In the genomic region with DNA sequence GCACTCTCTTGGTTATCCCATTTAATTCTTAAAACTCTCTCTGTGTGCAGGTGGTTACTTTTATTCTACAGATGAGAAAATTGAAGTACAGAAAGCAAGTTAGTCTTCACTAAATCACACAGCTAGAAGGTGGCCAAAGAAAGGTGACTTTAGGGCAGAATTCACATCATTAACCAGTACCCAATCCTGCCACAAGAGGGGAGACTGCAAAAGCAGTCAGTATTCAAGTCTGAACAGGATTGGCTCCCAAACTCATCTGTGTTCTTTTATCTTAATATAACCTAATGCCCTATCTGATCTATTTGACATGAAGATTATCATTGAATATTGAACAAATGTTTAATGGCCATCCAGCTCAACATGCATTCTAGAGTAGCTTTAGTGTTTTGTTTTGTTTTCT, we compare ENCODE assay signal across 1 cellular context.
TF ChIP-seq lines count a peak whose summit lies in the region.

No MANE protein-coding gene starts in this region.

TF ChIP-seq in HepG2, 621 proteins besides CTCF, POLR2A, EP300 and RAD21 (continued from another document):
- TF ChIP-seq, protein P1, sequence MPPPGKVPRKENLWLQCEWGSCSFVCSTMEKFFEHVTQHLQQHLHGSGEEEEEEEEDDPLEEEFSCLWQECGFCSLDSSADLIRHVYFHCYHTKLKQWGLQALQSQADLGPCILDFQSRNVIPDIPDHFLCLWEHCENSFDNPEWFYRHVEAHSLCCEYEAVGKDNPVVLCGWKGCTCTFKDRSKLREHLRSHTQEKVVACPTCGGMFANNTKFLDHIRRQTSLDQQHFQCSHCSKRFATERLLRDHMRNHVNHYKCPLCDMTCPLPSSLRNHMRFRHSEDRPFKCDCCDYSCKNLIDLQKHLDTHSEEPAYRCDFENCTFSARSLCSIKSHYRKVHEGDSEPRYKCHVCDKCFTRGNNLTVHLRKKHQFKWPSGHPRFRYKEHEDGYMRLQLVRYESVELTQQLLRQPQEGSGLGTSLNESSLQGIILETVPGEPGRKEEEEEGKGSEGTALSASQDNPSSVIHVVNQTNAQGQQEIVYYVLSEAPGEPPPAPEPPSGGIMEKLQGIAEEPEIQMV (CRISPR knock-in tag; IDR thresholded peaks at IDR 0.05; ENCODE audit: low read depth), result no peak
- TF ChIP-seq, protein P2, sequence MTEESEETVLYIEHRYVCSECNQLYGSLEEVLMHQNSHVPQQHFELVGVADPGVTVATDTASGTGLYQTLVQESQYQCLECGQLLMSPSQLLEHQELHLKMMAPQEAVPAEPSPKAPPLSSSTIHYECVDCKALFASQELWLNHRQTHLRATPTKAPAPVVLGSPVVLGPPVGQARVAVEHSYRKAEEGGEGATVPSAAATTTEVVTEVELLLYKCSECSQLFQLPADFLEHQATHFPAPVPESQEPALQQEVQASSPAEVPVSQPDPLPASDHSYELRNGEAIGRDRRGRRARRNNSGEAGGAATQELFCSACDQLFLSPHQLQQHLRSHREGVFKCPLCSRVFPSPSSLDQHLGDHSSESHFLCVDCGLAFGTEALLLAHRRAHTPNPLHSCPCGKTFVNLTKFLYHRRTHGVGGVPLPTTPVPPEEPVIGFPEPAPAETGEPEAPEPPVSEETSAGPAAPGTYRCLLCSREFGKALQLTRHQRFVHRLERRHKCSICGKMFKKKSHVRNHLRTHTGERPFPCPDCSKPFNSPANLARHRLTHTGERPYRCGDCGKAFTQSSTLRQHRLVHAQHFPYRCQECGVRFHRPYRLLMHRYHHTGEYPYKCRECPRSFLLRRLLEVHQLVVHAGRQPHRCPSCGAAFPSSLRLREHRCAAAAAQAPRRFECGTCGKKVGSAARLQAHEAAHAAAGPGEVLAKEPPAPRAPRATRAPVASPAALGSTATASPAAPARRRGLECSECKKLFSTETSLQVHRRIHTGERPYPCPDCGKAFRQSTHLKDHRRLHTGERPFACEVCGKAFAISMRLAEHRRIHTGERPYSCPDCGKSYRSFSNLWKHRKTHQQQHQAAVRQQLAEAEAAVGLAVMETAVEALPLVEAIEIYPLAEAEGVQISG (CRISPR knock-in tag; IDR thresholded peaks at IDR 0.05), result no peak
- TF ChIP-seq REPIN1 (CRISPR knock-in tag; IDR thresholded peaks at IDR 0.05; ENCODE audit: borderline replicate concordance, low read depth) (no peak), KLF12 (CRISPR knock-in tag; IDR thresholded peaks at IDR 0.05; ENCODE audit: borderline replicate concordance) (no peak), ZNF550 (CRISPR knock-in tag; IDR thresholded peaks at IDR 0.05; ENCODE audit: borderline replicate concordance) (no peak), NCOA2 (CRISPR knock-in tag; IDR thresholded peaks at IDR 0.05) (no peak)
TF ChIP-seq in HepG2: peak in this region for 0.
